24 cellular contexts compared by ENCODE assay signal in genomic region chr5:16520806-16521205, GRCh38. TPM values are rescaled to one million over a fixed set of nuclear protein-coding genes. Genes with fewer than 3 reads are reported as not detected.
DNase-seq lines count a peak whose midpoint lies in the region; ATAC-seq, FAIRE-seq and TF ChIP-seq lines count a peak whose summit lies in the region.
"Had no signal": no experiment of that assay in that cellular context is flagged by ENCODE, and none has a peak within 500 bp of the region (broad histone marks: within the 10 kb centered on the region; RNA-seq: fewer than 3 reads in every experiment).

No MANE protein-coding gene starts in this region.

- H3K36me3 Mint-ChIP-seq in WTC11 (no peaks in the 10 kb centered on the region), mesothelial cell of epicardium (no peaks in the 10 kb centered on the region)
- H3K36me3 Mint-ChIP-seq: CD14-positive monocyte, memory B cell had no signal

- H3K4me3 ChIP-seq in right cardiac atrium (ENCODE audit: low read length): no peak overlapping the region
- no peak overlapping the region for H3K4me3 ChIP-seq in K562
- no peak overlapping the region for H3K4me3 ChIP-seq in lower lobe of right lung
- H3K4me3 ChIP-seq in upper lobe of right lung: no peak overlapping the region
- H3K4me3 ChIP-seq: suprapubic skin, vagina had no signal

- H4K20me1 ChIP-seq in K562 (replicated peaks; ENCODE audit: control insufficient read depth, insufficient read depth, low read length): 0 out of 2 replicates have a peak, but pooled peaks cover 6% of the 10 kb centered on the region

- TF ChIP-seq CTCF in K562 (IDR thresholded peaks at IDR 0.05 in 2 of 3, conservative IDR thresholded peaks at IDR 0.05 in 1 of 3; ENCODE audit: insufficient read depth in 2 of 3, low read depth in 1 of 3, low read length in 3 of 3): no peak
- TF ChIP-seq CTCF in lower lobe of right lung (IDR thresholded peaks at IDR 0.05): no peak
- TF ChIP-seq CTCF in upper lobe of right lung (IDR thresholded peaks at IDR 0.05): no peak
- no peak for TF ChIP-seq CTCF in WTC11 (IDR thresholded peaks at IDR 0.05)
- TF ChIP-seq CTCF in mesothelial cell of epicardium (IDR thresholded peaks at IDR 0.05; ENCODE audit: unreplicated experiment): no peak

- no peaks in the 10 kb centered on the region for H3K9me1 ChIP-seq in K562 (ENCODE audit: control insufficient read depth, insufficient read depth, low read length)

- ATAC-seq in right cardiac atrium (peak in 1 of 2 donors; percentile 34), left ventricle myocardium superior (no peak), K562 (peak; percentile 24; the same call in 1 of the 3 replicates), lower lobe of right lung (peak; percentile 35 to 57), upper lobe of right lung (peak; percentile 31), WTC11 (no peak)
- ATAC-seq: activated CD4-positive, alpha-beta T cell treated with anti-CD3 and anti-CD28 coated beads for 36 hours had no signal

- no peaks in the 10 kb centered on the region for H3K9me3 ChIP-seq in right cardiac atrium (ENCODE audit: control insufficient read depth, low read length)
- H3K9me3 ChIP-seq in K562 (replicated peaks; ENCODE audit: control insufficient read depth, insufficient read depth, low read depth, low read length): no peaks in the 10 kb centered on the region
- no peaks in the 10 kb centered on the region for H3K9me3 ChIP-seq in lower lobe of right lung
- no peaks in the 10 kb centered on the region for H3K9me3 ChIP-seq in upper lobe of right lung
- H3K9me3 ChIP-seq: suprapubic skin, vagina had no signal

- no peak overlapping the region for H2AFZ ChIP-seq in K562 (ENCODE audit: low read depth, low read length)

- intact Hi-C loops in right cardiac atrium (cut with DNase I): no loop called here
- intact Hi-C loops in left ventricle myocardium superior (cut with micrococcal nuclease): no loop called here
- intact Hi-C loops in K562 (cut with micrococcal nuclease): no loop called here
- intact Hi-C loops in lower lobe of right lung (cut with DNase I): no loop called here
- intact Hi-C loops in upper lobe of right lung (cut with DNase I): no loop called here

- H3K9me3 Mint-ChIP-seq in WTC11 (no peaks in the 10 kb centered on the region), mesothelial cell of epicardium (no peaks in the 10 kb centered on the region)
- H3K9me3 Mint-ChIP-seq: activated naive CD4-positive, alpha-beta T cell treated with anti-CD3 and anti-CD28 coated beads, Interleukin-2, amount 10 ng/mL, durations not matched to agents 7 days and 5 days; memory B cell had no signal

- H3K27me3 Mint-ChIP-seq in WTC11 (ENCODE audit: low read depth) (no peaks in the 10 kb centered on the region; the same call in 1 of the 2 replicates), mesothelial cell of epicardium (ENCODE audit: low read depth) (peaks cover 7% of the 10 kb centered on the region)
- H3K27me3 Mint-ChIP-seq: activated CD4-positive, alpha-beta T cell treated with anti-CD3 and anti-CD28 coated beads for 36 hours; activated naive CD4-positive, alpha-beta T cell treated with anti-CD3 and anti-CD28 coated beads, Interleukin-2, amount 10 ng/mL, durations not matched to agents 7 days and 5 days had no signal

- no TSS peak for BruUV-seq in K562 (replicated peaks; lab: Mats Ljungman, UMichigan)

- in situ Hi-C loops in K562 (cut with MboI): no loop called here

- POLR2A ChIA-PET in K562 (lab: Yijun Ruan, JAX) (interaction anchor here (1.3 kb wide), 1 partner anchor 7 kb away, joined by 3 read pairs; no protein-coding TSS in a partner anchor), WTC11 (lab: Charles Lee) (no interaction called here)

- TF ChIP-seq EP300 in K562 (IDR thresholded peaks at IDR 0.05; ENCODE audit: low read length): no peak

- H3K27ac ChIP-seq in right cardiac atrium (ENCODE audit: low read length) (peak overlapping the region; percentile 55), K562 (ENCODE audit: extremely low read depth, low read depth, low read length) (no peak overlapping the region), lower lobe of right lung (no peak overlapping the region), upper lobe of right lung (no peak overlapping the region)
- H3K27ac ChIP-seq: suprapubic skin, vagina had no signal

- CTCF ChIA-PET in K562 (lab: Yijun Ruan, JAX; ENCODE audit: low intra/inter-chr PET ratio): no interaction called here
- CTCF ChIA-PET in WTC11 (lab: Charles Lee): no interaction called here

- H3K27ac Mint-ChIP-seq in WTC11 (no peak overlapping the region), mesothelial cell of epicardium (no peak overlapping the region)
- H3K27ac Mint-ChIP-seq: activated CD4-positive, alpha-beta T cell treated with anti-CD3 and anti-CD28 coated beads for 36 hours; activated naive CD4-positive, alpha-beta T cell treated with anti-CD3 and anti-CD28 coated beads, Interleukin-2, amount 10 ng/mL, durations not matched to agents 7 days and 5 days; CD14-positive monocyte; memory B cell had no signal

- TF ChIP-seq POLR2A in K562 (conservative IDR thresholded peaks at IDR 0.05): no peak

- H3K4me1 ChIP-seq in right cardiac atrium (ENCODE audit: control insufficient read depth, insufficient read depth, low read length) (peaks cover 11% of the 10 kb centered on the region), K562 (replicated peaks in 1 of 2; ENCODE audit: control insufficient read depth in 2 of 2, insufficient read depth in 2 of 2, low read length in 2 of 2) (peaks cover 0 to 3% of the 10 kb centered on the region in 2 experiments; a peak in 1 of 5 replicates), lower lobe of right lung (no peaks in the 10 kb centered on the region), upper lobe of right lung (no peaks in the 10 kb centered on the region)
- H3K4me1 ChIP-seq: suprapubic skin, vagina had no signal

- H3K9ac ChIP-seq in K562 (ENCODE audit: insufficient read depth in 1 of 2, low read depth in 2 of 2, low read length in 2 of 2): no peak overlapping the region

- H3K79me2 ChIP-seq in K562 (ENCODE audit: control insufficient read depth, insufficient read depth, low read length): no peaks in the 10 kb centered on the region

- H3K27me3 ChIP-seq in right cardiac atrium (ENCODE audit: control insufficient read depth, insufficient read depth) (no peaks in the 10 kb centered on the region), K562 (ENCODE audit: control insufficient read depth in 2 of 2, insufficient read depth in 2 of 2, low read length in 2 of 2) (peaks cover 15 to 25% of the 10 kb centered on the region in 2 experiments), lower lobe of right lung (ENCODE audit: low read depth) (no peaks in the 10 kb centered on the region), upper lobe of right lung (no peaks in the 10 kb centered on the region)
- H3K27me3 ChIP-seq: suprapubic skin, vagina had no signal

- H3K4me3 Mint-ChIP-seq in WTC11 (no peak overlapping the region), mesothelial cell of epicardium (no peak overlapping the region)
- H3K4me3 Mint-ChIP-seq: activated CD4-positive, alpha-beta T cell treated with anti-CD3 and anti-CD28 coated beads for 36 hours; activated naive CD4-positive, alpha-beta T cell treated with anti-CD3 and anti-CD28 coated beads, Interleukin-2, amount 10 ng/mL, durations not matched to agents 7 days and 5 days; CD14-positive monocyte; memory B cell had no signal

- WGBS in right cardiac atrium: 63% methylated on average over 4 of the region's 4 CpGs
- WGBS in K562 (ENCODE audit: insufficient coverage, low coverage, missing lambda C conversion rate): 1% methylated on average over 4 of the region's 4 CpGs

- DNase-seq in right cardiac atrium (no peak), left ventricle myocardium superior (no peak), K562 (ENCODE audit: extremely low read depth in 1 of 4, low spot score in 3 of 4) (no peak), lower lobe of right lung (no peak), upper lobe of right lung (no peak), WTC11 (ENCODE audit: low spot score) (no peak), H4 (ENCODE audit: low spot score) (no peak), mesothelial cell of epicardium (ENCODE audit: low spot score in 2 of 2, unreplicated experiment in 2 of 2) (no peak)
- DNase-seq: activated CD4-positive, alpha-beta T cell treated with anti-CD3 and anti-CD28 coated beads for 36 hours; activated naive CD4-positive, alpha-beta T cell treated with anti-CD3 and anti-CD28 coated beads, Interleukin-2, amount 10 ng/mL, durations not matched to agents 7 days and 5 days; cerebellar nuclear complex; erythroblast; GOT3; hippocampal formation; KG1; NCI-H1694 treated with DMSO at 0.1 percent for 48 hours; NCI-H226; NCI-H774 had no signal

- no peaks in the 10 kb centered on the region for H3K36me3 ChIP-seq in K562 (ENCODE audit: control insufficient read depth, insufficient read depth, low read length)
- H3K36me3 ChIP-seq in lower lobe of right lung: no peaks in the 10 kb centered on the region
- H3K36me3 ChIP-seq in upper lobe of right lung: no peaks in the 10 kb centered on the region
- H3K36me3 ChIP-seq: suprapubic skin, vagina had no signal

- no peak for FAIRE-seq in K562 (lab: Jason Lieb, UNC)
- FAIRE-seq: astrocyte, frontal cortex had no signal

- no peak overlapping the region for H3K4me2 ChIP-seq in K562 (ENCODE audit: insufficient read depth, low read length)

- no peak for TF ChIP-seq RAD21 in K562 (CRISPR knock-in tag; conservative IDR thresholded peaks at IDR 0.05 in 1 of 2, IDR thresholded peaks at IDR 0.05 in 1 of 2)

- H3K4me1 Mint-ChIP-seq in WTC11: no peaks in the 10 kb centered on the region
- peaks cover 9% of the 10 kb centered on the region for H3K4me1 Mint-ChIP-seq in mesothelial cell of epicardium

RNA-seq across cellular contexts. Expression of gene ZNF622, which starts 55.2 kb away (rescaled TPM):
- total RNA-seq in right cardiac atrium: 10 to 100 TPM; 35.9 to 51.0 (median 40.2) TPM
- 44.6 TPM for polyA plus RNA-seq in right cardiac atrium
- 58.4 TPM for total RNA-seq in left ventricle myocardium superior
- total RNA-seq in K562 (2011; cell fraction: chromatin; rRNA removed; ENCODE audit: low replicate concordance): 10.3 and 10.4 TPM in 2 replicates
- total RNA-seq in K562 (2011; cell fraction: nucleolus; rRNA removed): 10.4 and 12.8 TPM in 2 replicates
- total RNA-seq in K562 (2011; cell fraction: nucleoplasm; rRNA removed): 9.8 and 10.2 TPM in 2 replicates
- total RNA-seq in K562 (2014; rRNA removed): 51.5 and 59.8 TPM in 2 replicates
- total RNA-seq in K562 (2014; rRNA removed; fragmentation: Illumina TruSeq; extraction: Trizol): 34.6 and 34.8 TPM in 2 replicates
- 46.0 and 47.7 TPM in 2 replicates for total RNA-seq in K562 (2015; rRNA removed; fragmentation: Illumina TruSeq; extraction: Trizol)
- total RNA-seq in K562 (2021): 41.0 and 49.5 TPM in 2 replicates
- 16.6 and 22.7 TPM in 2 replicates for polyA plus RNA-seq in K562 (2011; rRNA removed)
- 14.7 and 18.1 TPM in 2 replicates for polyA plus RNA-seq in K562 (2011; cell fraction: cytosol; rRNA removed)
- 10.4 and 10.8 TPM in 2 replicates for polyA plus RNA-seq in K562 (2011; cell fraction: nucleus; rRNA removed)
- polyA plus RNA-seq in K562 (2012): 41.3 and 41.8 TPM in 2 replicates
- 27.7 and 36.6 TPM in 2 replicates for polyA plus RNA-seq in K562 (2014; fragmentation: Illumina TruSeq; extraction: Trizol)
- 1 to 10 TPM; 9.6 TPM for polyA plus RNA-seq in K562 (2014; fragmentation: Nextera tagmentation; extraction: Ambion mirVana)
- 32.3 and 36.8 TPM in 2 replicates for polyA plus RNA-seq in K562 (2014; rRNA removed)
- 23.6 and 23.8 TPM in 2 replicates for polyA minus RNA-seq in K562 (2011; rRNA and poly(A)+ RNA removed)
- 11.0 and 13.0 TPM in 2 replicates for polyA minus RNA-seq in K562 (2011; cell fraction: cytosol; rRNA and poly(A)+ RNA removed)
- polyA minus RNA-seq in K562 (2011; cell fraction: nucleus; rRNA and poly(A)+ RNA removed): 16.6 and 21.2 TPM in 2 replicates
- total RNA-seq in lower lobe of right lung: 28.1 TPM
- 28.0 TPM for total RNA-seq in upper lobe of right lung
- 29.2 to 37.9 TPM (median 29.3 TPM) in 3 replicates for total RNA-seq in WTC11 (2021)
- total RNA-seq in H4 (2014; rRNA removed; shearing (Covaris generic)): 55.0 and 55.8 TPM in 2 replicates
- total RNA-seq in mesothelial cell of epicardium: 24.2 to 25.5 TPM (median 25.1 TPM) in 3 replicates

Comparison
In these comparisons a context has a peak if more than half of its experiments do, and no peak if none do; other contexts are left out.
1. ATAC-seq: peak in K562 (single experiment), lower lobe of right lung (2 of 2) and upper lobe of right lung (single experiment); none in left ventricle myocardium superior (single experiment) and WTC11 (single experiment).